In the genomic region with DNA sequence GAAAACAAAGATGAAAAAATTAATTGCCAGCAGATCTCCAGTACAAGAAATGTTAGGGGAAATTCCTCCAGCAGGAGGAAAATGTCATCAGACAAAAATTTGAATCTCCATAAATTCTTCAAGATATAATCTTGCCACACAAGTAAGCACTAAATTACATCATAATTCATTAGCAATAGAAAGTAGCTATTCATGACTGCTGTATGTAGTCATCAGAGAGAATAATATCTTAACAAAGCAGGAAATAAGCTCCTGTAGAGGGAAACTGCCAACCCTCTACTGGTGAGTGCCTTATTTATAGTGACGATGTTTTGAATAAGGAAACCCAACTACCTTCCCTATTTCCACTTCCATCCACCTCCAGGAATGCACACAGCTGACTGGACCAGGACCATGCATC, we compare ENCODE assay signal across 12 cellular contexts. TPM values are rescaled to one million over a fixed set of nuclear protein-coding genes. Genes with fewer than 3 reads are reported as not detected.
DNase-seq lines count a peak whose midpoint lies in the region; ATAC-seq, FAIRE-seq and TF ChIP-seq lines count a peak whose summit lies in the region.
"Had no signal": no experiment of that assay in that cellular context is flagged by ENCODE, and none has a peak within 500 bp of the region (broad histone marks: within the 10 kb centered on the region; RNA-seq: fewer than 3 reads in every experiment).

No MANE protein-coding gene starts in this region.

- no peak overlapping the region for H4K8ac ChIP-seq in trophoblast cell (ENCODE audit: low read depth, low read length)

- TF ChIP-seq CTCF in epithelial cell of esophagus (IDR thresholded peaks at IDR 0.05; ENCODE audit: insufficient read depth, low read depth, low read length, missing control alignments), result no peak

- H3K79me1 ChIP-seq in trophoblast cell (ENCODE audit: low read length), result peaks cover 15% of the 10 kb centered on the region

- no peak overlapping the region for H3K4ac ChIP-seq in trophoblast cell (ENCODE audit: low read depth, low read length)

- no peak for FAIRE-seq in GM19239 (lab: Jason Lieb, UNC)

- ATAC-seq in GM19035 (IDR thresholded peaks at IDR 0.05; ENCODE audit: unreplicated experiment) (no peak), HG03520 (IDR thresholded peaks at IDR 0.05; ENCODE audit: unreplicated experiment) (no peak)
- no peak for ATAC-seq in activated CD4-positive, CD25-positive, alpha-beta regulatory T cell treated with anti-CD3 and anti-CD28 coated beads, Interleukin-2, amount 50 U/mL, for 24 hours
- ATAC-seq: mucosa of descending colon had no signal

- H3K79me2 ChIP-seq in trophoblast cell (ENCODE audit: control insufficient read depth, insufficient read depth, low read length, poor library complexity), result peaks cover 2% of the 10 kb centered on the region

- no peak overlapping the region for H3K27ac ChIP-seq in trophoblast cell (ENCODE audit: low read depth, low read length)

- no peak overlapping the region for H3K14ac ChIP-seq in trophoblast cell (ENCODE audit: low read length)

- DNase-seq in ELR (ENCODE audit: low read depth), result peak; percentile 90
- peak; percentile 45 for DNase-seq in RKO (ENCODE audit: low spot score)
- peak; percentile 66 for DNase-seq in epithelial cell of esophagus (ENCODE audit: low read depth)
- DNase-seq in trophoblast cell, result peak; percentile 6 to 57
- DNase-seq in GM19239 (ENCODE audit: insufficient read length, low spot score), result no peak
- DNase-seq: activated gamma-delta T cell treated with Interleukin-2 at 50 U/mL for 16 hours, DMS79 treated with DMSO at 0.1 percent for 48 hours, hypothalamus, mucosa of descending colon had no signal

- no peak overlapping the region for H3K18ac ChIP-seq in trophoblast cell (ENCODE audit: low read length)

- no peak overlapping the region for H3K23ac ChIP-seq in trophoblast cell (ENCODE audit: low read length)

- no CpG with 5 or more reads among the region's 1 CpG for WGBS in trophoblast cell (ENCODE audit: extremely low coverage, insufficient coverage, insufficient read length)

- H3K9ac ChIP-seq in trophoblast cell (ENCODE audit: low read length), result no peak overlapping the region

- no peak overlapping the region for H3K4me3 ChIP-seq in epithelial cell of esophagus (ENCODE audit: low read length)
- no peak overlapping the region for H3K4me3 ChIP-seq in trophoblast cell (ENCODE audit: low read depth, low read length)
- H3K4me3 ChIP-seq: mucosa of descending colon had no signal

- no peak overlapping the region for H4K91ac ChIP-seq in trophoblast cell (ENCODE audit: low read depth, low read length)

- no peak overlapping the region for H2AK5ac ChIP-seq in trophoblast cell (ENCODE audit: low read length)

- H3K4me1 ChIP-seq in trophoblast cell (ENCODE audit: control insufficient read depth in 1 of 2, insufficient read depth in 2 of 2, low read length in 2 of 2), result peaks cover 10 to 12% of the 10 kb centered on the region in 2 experiments

- H2BK120ac ChIP-seq in trophoblast cell (ENCODE audit: insufficient read depth, low read length, poor library complexity), result no peak overlapping the region

- no peak overlapping the region for H4K12ac ChIP-seq in trophoblast cell (ENCODE audit: low read depth, low read length)

- H2BK5ac ChIP-seq in trophoblast cell (ENCODE audit: low read depth, low read length, poor library complexity), result no peak overlapping the region

- H3K9me3 ChIP-seq in trophoblast cell (ENCODE audit: insufficient read depth, low read depth, low read length), result peaks cover 3% of the 10 kb centered on the region
- H3K9me3 ChIP-seq: mucosa of descending colon had no signal

- no peak overlapping the region for H2BK12ac ChIP-seq in trophoblast cell (ENCODE audit: low read length)

- H3K4me2 ChIP-seq in trophoblast cell (ENCODE audit: low read length), result no peak overlapping the region

- no peak overlapping the region for H2AFZ ChIP-seq in trophoblast cell (ENCODE audit: insufficient read depth, low read length, poor library complexity)

- no peaks in the 10 kb centered on the region for H3K36me3 ChIP-seq in trophoblast cell (ENCODE audit: control insufficient read depth in 1 of 2, insufficient read depth in 2 of 2, low read length in 2 of 2)

- H3K27me3 ChIP-seq in trophoblast cell (ENCODE audit: insufficient read depth, low read length), result no peaks in the 10 kb centered on the region

RNA-seq across cellular contexts. Expression of a gene that starts 15.8 kb away (rescaled TPM):
- polyA plus RNA-seq in trophoblast cell (2013), result 36.3 and 37.0 TPM in 2 replicates

RNA-seq across cellular contexts. Expression of a gene that starts 47.2 kb away (rescaled TPM):
- 0.21 and 0.32 TPM in 2 replicates for polyA plus RNA-seq in trophoblast cell (2013)
